ENCODE assay signal across 16 cellular contexts in the genomic region with DNA sequence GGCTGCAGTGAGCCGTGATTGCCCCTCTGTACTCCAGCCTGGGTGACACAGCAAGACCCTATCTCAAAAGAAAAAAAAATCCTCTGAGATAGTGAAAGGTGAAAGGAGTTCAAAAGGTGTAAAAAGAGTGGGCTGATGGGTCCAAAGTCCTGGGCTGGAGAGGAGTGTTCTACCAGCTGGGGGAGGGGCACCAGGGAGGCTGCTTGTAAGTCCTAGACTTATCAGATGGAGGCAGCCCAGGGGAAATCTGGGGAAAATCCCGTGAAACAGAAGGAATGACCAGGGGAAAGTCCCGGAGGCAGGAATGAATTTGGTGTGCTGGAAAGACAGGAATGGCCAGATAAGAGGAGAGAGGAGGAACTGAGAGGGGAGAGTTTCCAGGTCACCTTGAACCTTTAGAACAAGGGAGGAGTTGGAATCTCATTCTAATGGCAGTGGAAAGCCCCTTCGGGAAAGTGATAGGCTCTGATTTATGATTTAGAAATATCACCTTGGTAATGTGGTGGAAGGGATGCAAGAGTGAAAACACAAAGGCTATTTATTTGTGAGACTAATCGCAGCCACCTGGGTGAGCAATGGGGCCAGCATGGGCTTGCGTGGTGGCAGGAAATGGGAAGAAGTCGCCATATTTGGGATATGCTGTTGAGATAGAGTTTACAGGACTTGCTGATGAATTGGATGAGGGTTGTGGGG. TPM values are rescaled to one million over a fixed set of nuclear protein-coding genes. Genes with fewer than 3 reads are reported as not detected.
DNase-seq lines count a peak whose midpoint lies in the region; ATAC-seq and TF ChIP-seq lines count a peak whose summit lies in the region.
"Had no signal": no experiment of that assay in that cellular context is flagged by ENCODE, and none has a peak within 500 bp of the region (broad histone marks: within the 10 kb centered on the region; RNA-seq: fewer than 3 reads in every experiment).

No MANE protein-coding gene starts in this region.

- no peak overlapping the region for H3K9ac ChIP-seq in HUES48 (ENCODE audit: low read depth, low read length)
- no peak overlapping the region for H3K9ac ChIP-seq in liver (ENCODE audit: low read depth in 1 of 2, low read length in 2 of 2)

- H3K9me3 Mint-ChIP-seq in chondrocyte (ENCODE audit: low read depth): no peaks in the 10 kb centered on the region
- no peaks in the 10 kb centered on the region for H3K9me3 Mint-ChIP-seq in type B pancreatic cell
- no peaks in the 10 kb centered on the region for H3K9me3 Mint-ChIP-seq in endothelial cell (ENCODE audit: unreplicated experiment)
- H3K9me3 Mint-ChIP-seq: natural killer cell treated with Interleukin-12 subunit alpha and Interleukin-12 subunit beta and Interleukin-15 and Interleukin-18, amount 100 ng/mL, for 72 hours had no signal

- H3K27ac Mint-ChIP-seq in chondrocyte (ENCODE audit: unreplicated experiment) (peak overlapping the region; percentile 59), type B pancreatic cell (peak overlapping the region; percentile 69), endothelial cell (ENCODE audit: unreplicated experiment) (no peak overlapping the region)

- H3K4me1 ChIP-seq in HUES48 (ENCODE audit: control insufficient read depth, insufficient read depth, low read length): peaks cover 11% of the 10 kb centered on the region
- H3K4me1 ChIP-seq in liver (ENCODE audit: control insufficient read depth in 4 of 4, insufficient read depth in 4 of 4, low read length in 3 of 4): peaks cover 3 to 16% (median 6%) of the 10 kb centered on the region in 4 donors
- H3K4me1 ChIP-seq in left lung: peaks cover 0 to 4% of the 10 kb centered on the region in 2 donors
- H3K4me1 ChIP-seq: vagina had no signal

- H3K9me3 ChIP-seq in HUES48 (ENCODE audit: control insufficient read depth, insufficient read depth, low read length) (no peaks in the 10 kb centered on the region), liver (ENCODE audit: control insufficient read depth in 4 of 4, low read length in 3 of 4) (no peaks in the 10 kb centered on the region), left lung (no peaks in the 10 kb centered on the region)
- H3K9me3 ChIP-seq: vagina had no signal

- no peaks in the 10 kb centered on the region for H3K27me3 ChIP-seq in HUES48 (ENCODE audit: control insufficient read depth, insufficient read depth, low read length)
- no peaks in the 10 kb centered on the region for H3K27me3 ChIP-seq in liver (ENCODE audit: control insufficient read depth in 4 of 4, insufficient read depth in 4 of 4, low read length in 3 of 4)
- no peaks in the 10 kb centered on the region for H3K27me3 ChIP-seq in left lung
- H3K27me3 ChIP-seq: vagina had no signal

- peak in 1 of 2 donors; percentile 14 for TF ChIP-seq RAD21 in liver (IDR thresholded peaks at IDR 0.05)

- peaks cover 22% of the 10 kb centered on the region for H3K36me3 Mint-ChIP-seq in chondrocyte (ENCODE audit: low read depth)
- peaks cover 9% of the 10 kb centered on the region for H3K36me3 Mint-ChIP-seq in type B pancreatic cell
- H3K36me3 Mint-ChIP-seq in endothelial cell (ENCODE audit: low read depth, unreplicated experiment): no peaks in the 10 kb centered on the region
- H3K36me3 Mint-ChIP-seq: natural killer cell treated with Interleukin-12 subunit alpha and Interleukin-12 subunit beta and Interleukin-15 and Interleukin-18, amount 100 ng/mL, for 72 hours had no signal

- intact Hi-C loops in left lung (cut with DNase I): no loop called here

- H3K4me1 Mint-ChIP-seq in chondrocyte (ENCODE audit: low read depth) (peaks cover 5% of the 10 kb centered on the region), type B pancreatic cell (ENCODE audit: unreplicated experiment) (peaks cover 13% of the 10 kb centered on the region), endothelial cell (ENCODE audit: unreplicated experiment) (peaks cover 4% of the 10 kb centered on the region)

- H3K27ac ChIP-seq in HUES48 (ENCODE audit: low read depth, low read length): peak overlapping the region; percentile 56
- H3K27ac ChIP-seq in liver (ENCODE audit: low read depth in 1 of 2, low read length in 2 of 2): peak overlapping the region in 1 of 2 donors; percentile 35
- H3K27ac ChIP-seq in left lung: no peak overlapping the region
- H3K27ac ChIP-seq: vagina had no signal

- WGBS in liver: 40% methylated on average over 7 of the region's 7 CpGs

- TF ChIP-seq CTCF in chondrocyte (IDR thresholded peaks at IDR 0.05) (no peak), liver (IDR thresholded peaks at IDR 0.05; ENCODE audit: low read depth, low read length, missing input control) (no peak), type B pancreatic cell (conservative IDR thresholded peaks at IDR 0.05) (no peak), endothelial cell (IDR thresholded peaks at IDR 0.05; ENCODE audit: unreplicated experiment) (no peak), left lung (IDR thresholded peaks at IDR 0.05) (no peak)

- H3K4me3 Mint-ChIP-seq in chondrocyte (ENCODE audit: unreplicated experiment): no peak overlapping the region
- peak overlapping the region; percentile 24 for H3K4me3 Mint-ChIP-seq in type B pancreatic cell
- H3K4me3 Mint-ChIP-seq in endothelial cell (ENCODE audit: unreplicated experiment): no peak overlapping the region
- H3K4me3 Mint-ChIP-seq: natural killer cell treated with Interleukin-12 subunit alpha and Interleukin-12 subunit beta and Interleukin-15 and Interleukin-18, amount 100 ng/mL, for 72 hours had no signal

- H3K36me3 ChIP-seq in HUES48 (ENCODE audit: control insufficient read depth, insufficient read depth, low read length) (no peaks in the 10 kb centered on the region), liver (ENCODE audit: control insufficient read depth in 4 of 4, insufficient read depth in 3 of 4, low read depth in 1 of 4, low read length in 3 of 4) (no peaks in the 10 kb centered on the region), left lung (no peaks in the 10 kb centered on the region)
- H3K36me3 ChIP-seq: vagina had no signal

- DNase-seq in chondrocyte (ENCODE audit: low spot score) (no peak), type B pancreatic cell (ENCODE audit: extremely low spot score, unreplicated experiment) (no peak), endothelial cell (ENCODE audit: low spot score) (no peak), left lung (no peak)
- DNase-seq: activated CD4-positive, alpha-beta T cell treated with anti-CD3 and anti-CD28 coated beads, Interleukin-2, amount 50 U/mL, for 1 hour; effector CD4-positive, alpha-beta T cell; left ventricle myocardium superior; NCI-H2081; NCI-H774; SHP77 treated with DMSO at 0.1 percent for 48 hours; stimulated activated naive CD4-positive, alpha-beta T cell treated with Interleukin-2 at 50 U/mL for 16 hours had no signal

- no peak for ATAC-seq in GM21390 (IDR thresholded peaks at IDR 0.05; ENCODE audit: unreplicated experiment)
- ATAC-seq in left lung: no peak
- ATAC-seq: left ventricle myocardium superior; natural killer cell treated with Interleukin-12 subunit alpha and Interleukin-12 subunit beta and Interleukin-15 and Interleukin-18, amount 100 ng/mL, for 72 hours had no signal

- H3K4me3 ChIP-seq in HUES48 (ENCODE audit: low read depth, low read length) (no peak overlapping the region), liver (ENCODE audit: low read depth in 1 of 3, low read length in 3 of 3) (no peak overlapping the region), left lung (no peak overlapping the region)
- H3K4me3 ChIP-seq: vagina had no signal

- H3K27me3 Mint-ChIP-seq in chondrocyte (ENCODE audit: low read depth): no peaks in the 10 kb centered on the region
- H3K27me3 Mint-ChIP-seq in type B pancreatic cell: no peaks in the 10 kb centered on the region
- H3K27me3 Mint-ChIP-seq in endothelial cell (ENCODE audit: unreplicated experiment): no peaks in the 10 kb centered on the region
- H3K27me3 Mint-ChIP-seq: natural killer cell treated with Interleukin-12 subunit alpha and Interleukin-12 subunit beta and Interleukin-15 and Interleukin-18, amount 100 ng/mL, for 72 hours had no signal

TF ChIP-seq in liver, 16 proteins besides CTCF, POLR2A, EP300 and RAD21:
- TF ChIP-seq HNF4A (conservative IDR thresholded peaks at IDR 0.05) (peak; percentile 80 to 95), YY1 (IDR thresholded peaks at IDR 0.05) (peak; percentile 19), JUND (IDR thresholded peaks at IDR 0.05) (peak; percentile 43 to 49), EGR1 (IDR thresholded peaks at IDR 0.05; ENCODE audit: low read depth in 2 of 2) (peak in 1 of 2 donors; percentile 28), RXRA (IDR thresholded peaks at IDR 0.05) (peak; percentile 69 to 86), SP1 (IDR thresholded peaks at IDR 0.05) (peak; percentile 85), TAF1 (conservative IDR thresholded peaks at IDR 0.05) (no peak), HNF4G (IDR thresholded peaks at IDR 0.05) (peak; percentile 91), NR2F2 (IDR thresholded peaks at IDR 0.05) (peak; percentile 34), FOXA1 (IDR thresholded peaks at IDR 0.05) (no peak), REST (IDR thresholded peaks at IDR 0.05) (no peak)

RNA-seq across cellular contexts. Expression of gene PPP4R2, which starts 23.4 kb away (rescaled TPM):
- total RNA-seq in chondrocyte (63.5 to 78.4 TPM (median 70.0 TPM) in 3 replicates), liver (10 to 100 TPM; 32.9 to 35.9 TPM), type B pancreatic cell (ENCODE audit: low replicate concordance) (86.5 and 100 TPM in 2 replicates), endothelial cell (ENCODE audit: unreplicated experiment) (100.0 TPM), left lung (10 to 100 TPM; 71.5 to 73.0 TPM)
- polyA plus RNA-seq in liver: 10 to 100 TPM; 12.2 to 34.5 TPM
